In genomic region chr14:61493239-61493638, GRCh38 we compare ENCODE assay signal across 13 cellular contexts.
A peak's percentile ranks its signal among the peaks of the same experiment; 100 is the strongest.
DNase-seq lines count a peak whose midpoint lies in the region; ATAC-seq, FAIRE-seq and TF ChIP-seq lines count a peak whose summit lies in the region.
"Had no signal": no experiment of that assay in that cellular context is flagged by ENCODE, and none has a peak within 500 bp of the region (broad histone marks: within the 10 kb centered on the region; RNA-seq: fewer than 3 reads in every experiment).

No MANE protein-coding gene starts in this region.

- TF ChIP-seq CTCF in A549 (IDR thresholded peaks at IDR 0.05) (no peak), HFFc6 (IDR thresholded peaks at IDR 0.05) (no peak), astrocyte of the cerebellum (IDR thresholded peaks at IDR 0.05; ENCODE audit: low read depth, low read length, missing control alignments) (no peak), kidney epithelial cell (IDR thresholded peaks at IDR 0.05; ENCODE audit: insufficient read depth, low read length, poor library complexity, severe bottlenecking) (no peak), D721Med (IDR thresholded peaks at IDR 0.05; ENCODE audit: insufficient read depth, missing control alignments) (no peak), tibial artery (IDR thresholded peaks at IDR 0.05) (no peak)

- TF ChIP-seq RAD21 in A549 (conservative IDR thresholded peaks at IDR 0.05 in 1 of 2, IDR thresholded peaks at IDR 0.05 in 1 of 2), result no peak

- CTCF ChIA-PET in A549 (lab: Yijun Ruan, JAX), result interaction anchor here (0.6 to 5.1 kb wide), 8 partner anchors 10 to 344 kb away, joined by 3 to 20 read pairs (median 6); no protein-coding TSS in a partner anchor

- no peaks in the 10 kb centered on the region for H3K36me3 ChIP-seq in kidney epithelial cell (ENCODE audit: control insufficient read depth, insufficient read depth, low read length)
- H3K36me3 ChIP-seq in tibial artery, result no peaks in the 10 kb centered on the region

- H3K36me3 Mint-ChIP-seq in HFFc6 (ENCODE audit: low read depth), result no peaks in the 10 kb centered on the region; the same call in 1 of the 2 replicates

- no peaks in the 10 kb centered on the region for H3K9me3 Mint-ChIP-seq in HFFc6
- H3K9me3 Mint-ChIP-seq: activated naive CD4-positive, alpha-beta T cell treated with anti-CD3 and anti-CD28 coated beads for 36 hours had no signal

- H3K27ac Mint-ChIP-seq in HFFc6, result no peak overlapping the region
- H3K27ac Mint-ChIP-seq: activated naive CD4-positive, alpha-beta T cell treated with anti-CD3 and anti-CD28 coated beads for 36 hours had no signal

- FAIRE-seq in A549 (lab: Jason Lieb, UNC), result no peak
- FAIRE-seq in D721Med (lab: Jason Lieb, UNC), result no peak

- H3K4me3 ChIP-seq in A549, result no peak overlapping the region
- H3K4me3 ChIP-seq in astrocyte of the cerebellum (ENCODE audit: low read depth, low read length), result no peak overlapping the region
- H3K4me3 ChIP-seq in kidney epithelial cell (ENCODE audit: low read depth, low read length), result no peak overlapping the region
- H3K4me3 ChIP-seq in tibial artery, result no peak overlapping the region
- H3K4me3 ChIP-seq: suprapubic skin had no signal

- no peaks in the 10 kb centered on the region for H3K27me3 Mint-ChIP-seq in HFFc6 (ENCODE audit: insufficient read depth)

- H3K9me3 ChIP-seq in A549 (no peaks in the 10 kb centered on the region), tibial artery (no peaks in the 10 kb centered on the region)
- H3K9me3 ChIP-seq: suprapubic skin had no signal

- no peak for TF ChIP-seq POLR2A in A549 (IDR thresholded peaks at IDR 0.05; ENCODE audit: low read length)

- intact Hi-C loops in tibial artery (cut with DNase I; ENCODE audit: low total_unique reads), result no loop called here

- peak overlapping the region; percentile 78 to 87 for H3K27ac ChIP-seq in A549
- H3K27ac ChIP-seq in tibial artery, result no peak overlapping the region
- H3K27ac ChIP-seq: suprapubic skin had no signal

- POLR2A ChIA-PET in A549 (lab: Yijun Ruan, JAX), result no interaction called here

- H3K27me3 ChIP-seq in kidney epithelial cell (ENCODE audit: control insufficient read depth, insufficient read depth, low read length) (no peaks in the 10 kb centered on the region), tibial artery (no peaks in the 10 kb centered on the region)
- H3K27me3 ChIP-seq: suprapubic skin had no signal

- WGBS in A549 (ENCODE audit: missing lambda C conversion rate), result 63% methylated on average over 3 of the region's 3 CpGs

- no peak overlapping the region for H3K4me3 Mint-ChIP-seq in HFFc6
- H3K4me3 Mint-ChIP-seq: activated naive CD4-positive, alpha-beta T cell treated with anti-CD3 and anti-CD28 coated beads for 36 hours had no signal

- TF ChIP-seq EP300 in A549 (IDR thresholded peaks at IDR 0.05), result no peak

- peaks cover 57% of the 10 kb centered on the region for H3K4me1 ChIP-seq in A549
- H3K4me1 ChIP-seq in tibial artery, result peaks cover 0 to 24% (median 8%) of the 10 kb centered on the region in 4 donors

- peak in 1 of 2 experiments; percentile 70; a peak in 3 of 6 replicates for ATAC-seq in A549
- no peak for ATAC-seq in GM19452 (IDR thresholded peaks at IDR 0.05; ENCODE audit: unreplicated experiment)

- peaks cover under 1% of the 10 kb centered on the region; the same call in 1 of the 2 replicates for H3K4me1 Mint-ChIP-seq in HFFc6 (ENCODE audit: low read depth)

- peak overlapping the region; percentile 50 for H3K4me2 ChIP-seq in A549

- in situ Hi-C loops in astrocyte of the cerebellum (cut with HindIII; ENCODE audit: low sequenced_read_pairs), result no loop called here

- peak in 1 of 2 experiments; percentile 48 for DNase-seq in A549 (ENCODE audit: low read depth in 1 of 2, low spot score in 1 of 2)
- DNase-seq in HFFc6, result peak; percentile 86
- DNase-seq in astrocyte of the cerebellum (ENCODE audit: low read depth), result peak; percentile 92
- DNase-seq in kidney epithelial cell (ENCODE audit: low read depth), result peak; percentile 70
- no peak for DNase-seq in D721Med (ENCODE audit: insufficient read length, low spot score)
- no peak for DNase-seq in inferior parietal cortex (ENCODE audit: extremely low spot score)
- no peak for DNase-seq in tibial artery
- DNase-seq: activated naive CD4-positive, alpha-beta T cell treated with anti-CD3 and anti-CD28 coated beads for 36 hours; dermis blood vessel endothelial cell; head of caudate nucleus; NCI-H2081 treated with DMSO at 0.1 percent for 48 hours had no signal

TF ChIP-seq in A549, 52 proteins besides CTCF, POLR2A, EP300 and RAD21:
- TF ChIP-seq FOSL2 (IDR thresholded peaks at IDR 0.05), result no peak
- TF ChIP-seq FOSL2 (CRISPR knock-in tag; IDR thresholded peaks at IDR 0.05), result peak; percentile 36
- TF ChIP-seq MAX (IDR thresholded peaks at IDR 0.05), result peak; percentile 38; the same call in 1 of the 2 replicates
- TF ChIP-seq HOXB13 (CRISPR knock-in tag; IDR thresholded peaks at IDR 0.05; ENCODE audit: low read depth), result no peak
- TF ChIP-seq HOXB5 (CRISPR knock-in tag; IDR thresholded peaks at IDR 0.05), result no peak

Comparison
In these comparisons a context has a peak if more than half of its experiments do, and no peak if none do; other contexts are left out.
1. DNase-seq: peak in HFFc6 (single experiment), astrocyte of the cerebellum (single experiment) and kidney epithelial cell (single experiment); none in D721Med (single experiment), inferior parietal cortex (single experiment) and tibial artery (0 of 2).
2. H3K27ac ChIP-seq: peak in A549 (2 of 2); none in tibial artery (0 of 2).